Comparison of ENCODE assay signal across 8 cellular contexts in genomic region chr11:130861902-130862552, GRCh38. TPM values are rescaled to one million over a fixed set of nuclear protein-coding genes. Genes with fewer than 3 reads are reported as not detected.
DNase-seq lines count a peak whose midpoint lies in the region; ATAC-seq and TF ChIP-seq lines count a peak whose summit lies in the region.

No MANE protein-coding gene starts in this region.

- peaks cover 8% of the 10 kb centered on the region for H3K27me3 Mint-ChIP-seq in activated naive CD8-positive, alpha-beta T cell treated with anti-CD3 and anti-CD28 coated beads, Interleukin-2, amount 10 ng/mL, durations not matched to agents 7 days and 5 days

- H3K4me1 Mint-ChIP-seq in activated naive CD8-positive, alpha-beta T cell treated with anti-CD3 and anti-CD28 coated beads, Interleukin-2, amount 10 ng/mL, durations not matched to agents 7 days and 5 days: no peaks in the 10 kb centered on the region

- peak; percentile 99 for TF ChIP-seq CTCF in GM12874 (IDR thresholded peaks at IDR 0.05; ENCODE audit: insufficient read depth, low read depth, low read length)
- TF ChIP-seq CTCF in SU-DHL-6 (IDR thresholded peaks at IDR 0.05; ENCODE audit: insufficient read depth, low read length, poor library complexity, severe bottlenecking): peak; percentile 79
- TF ChIP-seq CTCF in psoas muscle (IDR thresholded peaks at IDR 0.05): peak; percentile 100
- TF ChIP-seq CTCF in uterus (IDR thresholded peaks at IDR 0.05): peak; percentile 99 to 100 (median 100)

- POLR2A ChIA-PET in activated naive CD8-positive, alpha-beta T cell treated with anti-CD3 and anti-CD28 coated beads, Interleukin-2, amount 10 ng/mL, durations not matched to agents 7 days and 5 days (lab: Charles Lee): interaction anchor here (1.1 to 1.5 kb wide), 3 partner anchors 54 to 649 kb away, joined by 3 to 8 read pairs (median 3); partner anchors contain the start of gene SNX19

- H2AFZ ChIP-seq in SU-DHL-6 (ENCODE audit: low read depth, low read length, severe bottlenecking): no peak overlapping the region

- no peaks in the 10 kb centered on the region for H3K9me3 Mint-ChIP-seq in activated naive CD8-positive, alpha-beta T cell treated with anti-CD3 and anti-CD28 coated beads, Interleukin-2, amount 10 ng/mL, durations not matched to agents 7 days and 5 days

- H4K20me1 ChIP-seq in SU-DHL-6 (ENCODE audit: low read depth, low read length): no peaks in the 10 kb centered on the region

- H3K4me1 ChIP-seq in psoas muscle (peaks cover 44% of the 10 kb centered on the region), uterus (no peaks in the 10 kb centered on the region)

- DNase-seq in NCI-H1417 treated with DMSO at 0.1 percent for 48 hours (lab: John Stamatoyannopoulos, UW): peak; percentile 24
- DNase-seq in activated naive CD8-positive, alpha-beta T cell treated with anti-CD3 and anti-CD28 coated beads, Interleukin-2, amount 10 ng/mL, durations not matched to agents 7 days and 5 days: peak; percentile 88
- DNase-seq in cardiac septum (ENCODE audit: low spot score): peak; percentile 96
- DNase-seq in psoas muscle: peak; percentile 90 to 95
- DNase-seq in uterus: peak; percentile 89 to 93

- no peaks in the 10 kb centered on the region for H3K27me3 ChIP-seq in SU-DHL-6 (ENCODE audit: low read length)
- no peaks in the 10 kb centered on the region for H3K27me3 ChIP-seq in psoas muscle (ENCODE audit: insufficient read depth in 3 of 3, low read length in 2 of 3)
- no peaks in the 10 kb centered on the region for H3K27me3 ChIP-seq in uterus

- H3K27ac Mint-ChIP-seq in activated naive CD8-positive, alpha-beta T cell treated with anti-CD3 and anti-CD28 coated beads, Interleukin-2, amount 10 ng/mL, durations not matched to agents 7 days and 5 days: no peak overlapping the region

- no peaks in the 10 kb centered on the region for H3K9me2 ChIP-seq in SU-DHL-6 (replicated peaks; ENCODE audit: insufficient read depth, low read length)

- intact Hi-C loops in cardiac septum (cut with DNase I): loop anchor here (1.0 to 5.0 kb wide), 3 partner anchors 31 to 428 kb away; no protein-coding TSS in a partner anchor
- intact Hi-C loops in psoas muscle (cut with DNase I): loop anchor here (1.0 to 10.0 kb wide), 5 partner anchors 33 to 647 kb away; no protein-coding TSS in a partner anchor
- intact Hi-C loops in uterus (cut with DNase I; ENCODE audit: low total_unique reads): loop anchor here (1.0 kb wide), 1 partner anchor 428 kb away; no protein-coding TSS in a partner anchor

- H3K4me2 ChIP-seq in SU-DHL-6 (ENCODE audit: low read depth, low read length, poor library complexity, severe bottlenecking): no peak overlapping the region

- no peaks in the 10 kb centered on the region for H3K36me3 ChIP-seq in SU-DHL-6 (ENCODE audit: low read length)
- H3K36me3 ChIP-seq in psoas muscle (ENCODE audit: insufficient read depth in 1 of 2, low read depth in 1 of 2): no peaks in the 10 kb centered on the region
- no peaks in the 10 kb centered on the region for H3K36me3 ChIP-seq in uterus

- H3K4me3 Mint-ChIP-seq in activated naive CD8-positive, alpha-beta T cell treated with anti-CD3 and anti-CD28 coated beads, Interleukin-2, amount 10 ng/mL, durations not matched to agents 7 days and 5 days: no peak overlapping the region

- H3K36me3 Mint-ChIP-seq in activated naive CD8-positive, alpha-beta T cell treated with anti-CD3 and anti-CD28 coated beads, Interleukin-2, amount 10 ng/mL, durations not matched to agents 7 days and 5 days: no peaks in the 10 kb centered on the region

- TF ChIP-seq POLR2A in uterus (IDR thresholded peaks at IDR 0.05): peak in 1 of 2 donors; percentile 36

- H3K4me3 ChIP-seq in SU-DHL-6 (ENCODE audit: insufficient read depth, low read length, poor library complexity, severe bottlenecking) (no peak overlapping the region), psoas muscle (no peak overlapping the region), uterus (no peak overlapping the region)

- H3K27ac ChIP-seq in SU-DHL-6 (ENCODE audit: low read depth, low read length) (no peak overlapping the region), psoas muscle (peak overlapping the region; percentile 61), uterus (no peak overlapping the region)

- no peaks in the 10 kb centered on the region for H3F3A ChIP-seq in SU-DHL-6 (ENCODE audit: insufficient read depth)

- H3K79me2 ChIP-seq in SU-DHL-6 (ENCODE audit: insufficient read depth, low read length): no peaks in the 10 kb centered on the region

- 7 to 14% (median 10%) methylated on average over 25 of the region's 25 CpGs for WGBS in psoas muscle, 3 donors

- H3K9ac ChIP-seq in SU-DHL-6 (ENCODE audit: low read length): no peak overlapping the region

- ATAC-seq in HG02763 (IDR thresholded peaks at IDR 0.05; ENCODE audit: unreplicated experiment): peak; percentile 86
- ATAC-seq in activated naive CD8-positive, alpha-beta T cell treated with anti-CD3 and anti-CD28 coated beads, Interleukin-2, amount 10 ng/mL, durations not matched to agents 7 days and 5 days (ENCODE audit: low read depth): peak; percentile 82
- ATAC-seq in psoas muscle: peak; percentile 63 to 73 (median 69)

- no peaks in the 10 kb centered on the region for H3K9me3 ChIP-seq in SU-DHL-6 (ENCODE audit: insufficient read depth, low read length)
- no peaks in the 10 kb centered on the region for H3K9me3 ChIP-seq in psoas muscle
- no peaks in the 10 kb centered on the region for H3K9me3 ChIP-seq in uterus

RNA-seq across cellular contexts. Expression of gene SNX19, which starts 54.3 kb away (rescaled TPM):
- total RNA-seq in activated naive CD8-positive, alpha-beta T cell treated with anti-CD3 and anti-CD28 coated beads, Interleukin-2, amount 10 ng/mL, durations not matched to agents 7 days and 5 days: 10 to 100 TPM; 47.7 to 49.4 TPM
- total RNA-seq in cardiac septum (45.9 TPM), psoas muscle (10 to 100 TPM; 32.6 to 48.3 (median 37.3) TPM), uterus (100 to 1,000 TPM in 1 of 4 donors, 10 to 100 TPM in 3; 24.4 to 226 (median 82.3) TPM)
- polyA plus RNA-seq in psoas muscle: 10 to 100 TPM; 21.4 to 66.2 (median 24.7) TPM

Comparison
In these comparisons a context has a peak if more than half of its experiments do, and no peak if none do; other contexts are left out.
1. DNase-seq: peak in every context shown above with its lines; median percentile 96 in cardiac septum; 92 in psoas muscle; 91 in uterus; 88 in activated naive CD8-positive, alpha-beta T cell treated with anti-CD3 and anti-CD28 coated beads, Interleukin-2, amount 10 ng/mL, durations not matched to agents 7 days and 5 days; 24 in NCI-H1417 treated with DMSO at 0.1 percent for 48 hours.